In genomic region chr3:197901626-197902025, GRCh38 we compare ENCODE assay signal across 22 cellular contexts.
"Had no signal": no experiment of that assay in that cellular context is flagged by ENCODE, and none has a peak within 500 bp of the region (broad histone marks: within the 10 kb centered on the region; RNA-seq: fewer than 3 reads in every experiment).

No MANE protein-coding gene starts in this region.

- ATAC-seq: K562, Panc1 had no signal

- H3K9me3 Mint-ChIP-seq: IgD-negative memory B cell had no signal

- H3K4me3 Mint-ChIP-seq: IgD-negative memory B cell had no signal

- H3K36me3 ChIP-seq: MG63 had no signal

- H3K9ac ChIP-seq: KMS-11, SK-N-SH had no signal

- H3K4me2 ChIP-seq: KMS-11, SK-N-SH had no signal

- H3K27me3 Mint-ChIP-seq: IgD-negative memory B cell had no signal

- DNase-seq: Kasumi-1, MG63, NCI-H1092, NCI-H1105 treated with DMSO at 0.1 percent for 48 hours, NCI-H1417 treated with DMSO at 0.1 percent for 48 hours, NCI-H146, NCI-H1694 treated with DMSO at 0.1 percent for 48 hours, NCI-H1930, NCI-H2081, NCI-H2107, NCI-H2227 treated with DMSO at 0.1 percent for 48 hours, NCI-H524, NCI-H69, NCI-H774, SHP77, SK-N-SH, SW 1271 had no signal

- H3K4me3 ChIP-seq: K562, MG63 had no signal

- H3K36me3 Mint-ChIP-seq: IgD-negative memory B cell had no signal

- H3K27ac ChIP-seq: KMS-11, RWPE1 had no signal

- H3K9me2 ChIP-seq: SK-N-SH had no signal

- H3K9me3 ChIP-seq: SK-N-SH had no signal

- H3K27ac Mint-ChIP-seq: IgD-negative memory B cell had no signal
